Comparison of ENCODE assay signal across 9 cellular contexts in genomic region chr2:225670111-225670974, GRCh38.
DNase-seq lines count a peak whose midpoint lies in the region; ATAC-seq and TF ChIP-seq lines count a peak whose summit lies in the region.
"Had no signal": no experiment of that assay in that cellular context is flagged by ENCODE, and none has a peak within 500 bp of the region (broad histone marks: within the 10 kb centered on the region; RNA-seq: fewer than 3 reads in every experiment).

No MANE protein-coding gene starts in this region.

- in situ Hi-C loops in GM23248 (cut with MboI) = loop anchor here (10.0 kb wide), 1 partner anchor 1434 kb away; no protein-coding TSS in a partner anchor

- H3K4me1 ChIP-seq in GM23248 (ENCODE audit: insufficient read depth) (no peaks in the 10 kb centered on the region), psoas muscle (no peaks in the 10 kb centered on the region)

- no peak overlapping the region for H3K4me2 ChIP-seq in GM23248 (ENCODE audit: unreplicated experiment)

- peak; percentile 73 for DNase-seq in GM23248
- DNase-seq in NCI-H748 treated with DMSO at 0.1 percent for 48 hours (lab: John Stamatoyannopoulos, UW) = peak; percentile 9
- DNase-seq in epidermal melanocyte (ENCODE audit: insufficient read length, low spot score) = peak; percentile 33
- no peak for DNase-seq in psoas muscle
- DNase-seq in activated T-cell treated with anti-CD3 and anti-CD28 coated beads, Interleukin-2, amount 50 U/mL, for 48 hours = no peak
- no peak for DNase-seq in UCSD-AML1 (lab: John Stamatoyannopoulos, UW; ENCODE audit: unreplicated experiment)

- ATAC-seq in psoas muscle = peak in 1 of 4 donors; percentile 60
- ATAC-seq in GM21423 (IDR thresholded peaks at IDR 0.05; ENCODE audit: unreplicated experiment) = no peak
- ATAC-seq in GM21717 (IDR thresholded peaks at IDR 0.05; ENCODE audit: unreplicated experiment) = no peak

- H3K36me3 ChIP-seq in GM23248 (ENCODE audit: low read depth) = no peaks in the 10 kb centered on the region
- H3K36me3 ChIP-seq in psoas muscle (ENCODE audit: insufficient read depth in 1 of 2, low read depth in 1 of 2) = no peaks in the 10 kb centered on the region

- 0 out of 2 replicates have a peak, but pooled peaks cover 5% of the 10 kb centered on the region for H3F3A ChIP-seq in GM23248 (ENCODE audit: insufficient read depth)

- H3K27me3 ChIP-seq in GM23248 (replicated peaks; ENCODE audit: insufficient read depth) = no peaks in the 10 kb centered on the region
- H3K27me3 ChIP-seq in psoas muscle (ENCODE audit: insufficient read depth in 3 of 3, low read length in 2 of 3) = no peaks in the 10 kb centered on the region

- H3K27ac ChIP-seq in GM23248 (no peak overlapping the region), psoas muscle (no peak overlapping the region)
- H3K27ac ChIP-seq: HL-60 had no signal

- H4K20me1 ChIP-seq in GM23248 (ENCODE audit: insufficient read depth) = no peaks in the 10 kb centered on the region

- WGBS in GM23248 (ENCODE audit: low coverage in 1 of 2, low lambda C conversion rate in 2 of 2, missing lambda C conversion rate in 2 of 2), 2 experiments = 45 to 48% methylated on average over 4 of the region's 4 CpGs
- WGBS in psoas muscle, 3 donors = 35 to 53% (median 36%) methylated on average over 4 of the region's 4 CpGs

- no peak overlapping the region for H3K9ac ChIP-seq in GM23248

- TF ChIP-seq CTCF in psoas muscle (IDR thresholded peaks at IDR 0.05) = peak; percentile 54

- H3K4me3 ChIP-seq in GM23248 (no peak overlapping the region), psoas muscle (no peak overlapping the region)

- H2AFZ ChIP-seq in GM23248 = no peak overlapping the region

- no peaks in the 10 kb centered on the region for H3K9me3 ChIP-seq in GM23248 (ENCODE audit: low read depth)
- H3K9me3 ChIP-seq in psoas muscle = no peaks in the 10 kb centered on the region

- H3K79me2 ChIP-seq in GM23248 (ENCODE audit: insufficient read depth) = no peaks in the 10 kb centered on the region

- intact Hi-C loops in psoas muscle (cut with DNase I) = loop anchor here (2.0 to 10.0 kb wide), 2 partner anchors 1314 to 1564 kb away; no protein-coding TSS in a partner anchor

- no peaks in the 10 kb centered on the region for H3K9me2 ChIP-seq in GM23248 (ENCODE audit: insufficient read depth)

Comparison
In these comparisons a context has a peak if more than half of its experiments do, and no peak if none do; other contexts are left out.
1. DNase-seq: peak in GM23248 (single experiment), NCI-H748 treated with DMSO at 0.1 percent for 48 hours (single experiment) and epidermal melanocyte (single experiment); none in psoas muscle (0 of 2), activated T-cell treated with anti-CD3 and anti-CD28 coated beads, Interleukin-2, amount 50 U/mL, for 48 hours (0 of 2) and UCSD-AML1 (single experiment).